ENCODE assay signal across 8 cellular contexts in the genomic region with DNA sequence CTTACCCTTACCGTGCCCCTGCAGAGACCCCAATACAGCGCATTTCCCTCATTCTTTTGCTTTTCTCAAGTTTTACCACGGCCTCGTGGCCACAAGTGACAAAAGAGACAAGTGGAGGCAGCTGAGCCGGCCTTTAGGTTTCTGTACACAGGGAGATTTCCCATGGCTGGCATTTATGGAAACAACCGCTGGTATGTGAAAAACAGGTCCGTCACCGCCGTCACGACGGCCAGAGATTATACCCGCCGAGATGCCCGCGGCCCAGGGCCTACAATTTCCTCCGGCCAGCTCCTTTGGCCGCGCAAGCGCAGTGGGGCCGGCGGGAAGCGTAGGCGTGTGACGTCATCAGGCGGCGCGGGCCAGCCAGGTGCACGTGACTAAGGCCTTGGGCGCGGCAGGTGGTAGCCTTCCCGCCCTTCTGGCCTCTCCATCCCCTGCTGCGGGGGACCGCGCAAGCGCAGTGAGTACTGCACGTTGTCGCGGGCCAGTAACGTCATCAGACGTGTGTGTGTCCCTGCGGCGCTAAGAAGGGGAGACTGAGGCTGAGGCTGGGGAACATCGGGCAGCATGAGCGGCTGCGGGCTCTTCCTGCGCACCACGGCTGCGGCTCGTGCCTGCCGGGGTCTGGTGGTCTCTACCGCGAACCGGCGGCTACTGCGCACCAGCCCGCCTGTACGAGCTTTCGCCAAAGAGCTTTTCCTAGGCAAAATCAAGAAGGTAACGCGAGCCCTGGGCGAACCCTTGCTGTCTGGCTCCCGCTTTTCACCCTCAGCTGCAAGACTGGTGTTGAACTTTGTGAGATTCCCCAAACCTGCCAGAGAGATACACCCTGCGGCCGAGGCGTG. TPM values are rescaled to one million over a fixed set of nuclear protein-coding genes. Genes with fewer than 3 reads are reported as not detected.
DNase-seq lines count a peak whose midpoint lies in the region; ATAC-seq and TF ChIP-seq lines count a peak whose summit lies in the region.

A gene (plus strand): TSS at position 496 of the 845 bp plus-strand sequence. CDS start 72 bp downstream, at position 568.

- no peak; the same call in 1 of the 2 replicates for TF ChIP-seq RAD21 in IMR-90 (IDR thresholded peaks at IDR 0.05; ENCODE audit: low read length)

- peak within 1 kb of the TSS; percentile 72 for H2AK5ac ChIP-seq in IMR-90 (ENCODE audit: low read depth, low read length)

- POLR2A ChIA-PET in IMR-90 (lab: Charles Lee; ENCODE audit: unreplicated experiment) = interaction anchor here (0.7 kb wide), 1 partner anchor 230 kb away, joined by 3 read pairs; no protein-coding TSS in a partner anchor

- peak; percentile 97 for TF ChIP-seq POLR2A in IMR-90 (IDR thresholded peaks at IDR 0.05; ENCODE audit: low read depth, low read length)

- peak; percentile 87 for ATAC-seq in GM21528 (IDR thresholded peaks at IDR 0.05; ENCODE audit: low FRiP score, unreplicated experiment)
- ATAC-seq in IMR-90 (ENCODE audit: low read depth) = peak; percentile 91

- 0% methylated on average over 41 of the region's 65 CpGs; no CpG with 5 or more reads in 1 of the 2 experiments for WGBS in IMR-90 (ENCODE audit: extremely low coverage in 2 of 2, insufficient read length in 1 of 2), 2 experiments

- H2AK9ac ChIP-seq in IMR-90 (replicated peaks; ENCODE audit: low read depth, low read length, poor library complexity) = peak within 1 kb of the TSS; percentile 95

- H3K27ac ChIP-seq in IMR-90 (ENCODE audit: insufficient read depth, low read length) = peak within 1 kb of the TSS; percentile 68

- H3K4ac ChIP-seq in IMR-90 (ENCODE audit: low read depth, low read length) = peak within 1 kb of the TSS; percentile 95

- H4K91ac ChIP-seq in IMR-90 (ENCODE audit: insufficient read depth, low read depth, low read length) = peak within 1 kb of the TSS; percentile 84

- H3K79me1 ChIP-seq in IMR-90 (ENCODE audit: low read depth in 1 of 2, low read length in 2 of 2) = peaks cover 20 to 62% of the 10 kb centered on the region in 2 experiments

- peaks cover 5% of the 10 kb centered on the region for H3K36me3 ChIP-seq in IMR-90 (ENCODE audit: control insufficient read depth, insufficient read depth, low read length)

- peaks cover 7% of the 10 kb centered on the region for H3K4me1 ChIP-seq in IMR-90 (ENCODE audit: control insufficient read depth, insufficient read depth, low read length)

- 0 out of 2 replicates have a peak within 1 kb of the TSS, but pooled peaks have one; percentile 6 for H3K18ac ChIP-seq in IMR-90 (ENCODE audit: low read depth, low read length)

- H3K4me2 ChIP-seq in IMR-90 (ENCODE audit: low read depth, low read length) = peak within 1 kb of the TSS; percentile 88

- peak within 1 kb of the TSS; percentile 76 to 99 for H4K8ac ChIP-seq in IMR-90 (ENCODE audit: low read depth in 2 of 2, low read length in 2 of 2)

- H4K5ac ChIP-seq in IMR-90 (ENCODE audit: low read depth, low read length) = peak within 1 kb of the TSS; percentile 81

- DNase-seq in DMS 273 (lab: John Stamatoyannopoulos, UW; ENCODE audit: unreplicated experiment) (peak; percentile 100), IMR-90 (peak; percentile 97), OCI-M1 (lab: John Stamatoyannopoulos, UW) (peak; percentile 99), activated T-cell treated with anti-CD3 and anti-CD28 coated beads for 24 hours (ENCODE audit: low read depth) (peak; percentile 97), epidermal melanocyte (ENCODE audit: insufficient read length, low spot score) (peak; percentile 99), middle frontal gyrus (ENCODE audit: extremely low spot score, low spot score) (peak; percentile 95)
- peak; percentile 93 to 96 for DNase-seq in stimulated activated CD8-positive, alpha-beta memory T cell treated with anti-CD3 and anti-CD28 coated beads, Interleukin-2, amount 100 ng/mL, for 48 hours (ENCODE audit: low read depth in 2 of 2)

- H2BK15ac ChIP-seq in IMR-90 (ENCODE audit: low read depth, low read length) = no peak within 1 kb of the TSS; the same call in 2 of the 3 replicates

- no peak for TF ChIP-seq CTCF in IMR-90 (conservative IDR thresholded peaks at IDR 0.05; ENCODE audit: low read depth, low read length)

- H3K56ac ChIP-seq in IMR-90 (ENCODE audit: extremely low read depth, insufficient read depth, low read length) = peak within 1 kb of the TSS; percentile 87

- CTCF ChIA-PET in IMR-90 (lab: Yijun Ruan, JAX) = interaction anchor here (0.6 to 1.0 kb wide), 2 partner anchors 44 to 55 kb away, joined by 3 read pairs; no protein-coding TSS in a partner anchor

- H3K4me3 ChIP-seq in IMR-90 (ENCODE audit: insufficient read depth, low read depth, low read length) = peak within 1 kb of the TSS; percentile 63

- H3K9me1 ChIP-seq in IMR-90 (ENCODE audit: insufficient read depth, low read length) = peaks cover 5% of the 10 kb centered on the region

- TSS peak; percentile 48 for BruUV-seq in IMR-90 (replicated peaks; lab: Mats Ljungman, UMichigan)

- peak within 1 kb of the TSS; percentile 93 for H2AFZ ChIP-seq in IMR-90 (replicated peaks; ENCODE audit: low read length, poor library complexity)

- no peak within 1 kb of the TSS for H2BK20ac ChIP-seq in IMR-90 (ENCODE audit: low read depth, low read length)

- H3K9me3 ChIP-seq in IMR-90 (ENCODE audit: control insufficient read depth, insufficient read depth, low read length) = no peaks in the 10 kb centered on the region

- peak within 1 kb of the TSS; percentile 97 for H3K23ac ChIP-seq in IMR-90 (ENCODE audit: low read depth, low read length)

- no peaks in the 10 kb centered on the region for H4K20me1 ChIP-seq in IMR-90 (ENCODE audit: insufficient read depth, low read length)

- peak within 1 kb of the TSS; percentile 70 for H2BK5ac ChIP-seq in IMR-90 (ENCODE audit: low read depth, low read length, poor library complexity, severe bottlenecking)

- H3K14ac ChIP-seq in IMR-90 (replicated peaks; ENCODE audit: low read depth, low read length) = peak within 1 kb of the TSS; percentile 97

- in situ Hi-C loops in IMR-90 (cut with MboI; ENCODE audit: low sequenced_read_pairs) = no loop called here

- H3K27me3 ChIP-seq in IMR-90 (ENCODE audit: control insufficient read depth, insufficient read depth, low read length) = no peaks in the 10 kb centered on the region

- dilution Hi-C loops in IMR-90 (cut with HindIII; ENCODE audit: low sequenced_read_pairs, unreplicated experiment) = no loop called here

- H3K9ac ChIP-seq in IMR-90 (ENCODE audit: low read depth, low read length) = peak within 1 kb of the TSS; percentile 85

- peak within 1 kb of the TSS; percentile 72 for H2BK120ac ChIP-seq in IMR-90 (ENCODE audit: low read depth, low read length)

- intact Hi-C loops in IMR-90 (cut with micrococcal nuclease) = loop anchor here (2.0 kb wide), 1 partner anchor 199 kb away; no protein-coding TSS in a partner anchor

TF ChIP-seq in IMR-90, 13 proteins besides CTCF, POLR2A, EP300 and RAD21:
- TF ChIP-seq RFX5 (IDR thresholded peaks at IDR 0.05; ENCODE audit: low read depth, low read length) (no peak), SMC3 (IDR thresholded peaks at IDR 0.05; ENCODE audit: low read depth, low read length) (no peak), FOS (IDR thresholded peaks at IDR 0.05; ENCODE audit: low read depth, low read length) (peak; percentile 48; the same call in 1 of the 2 replicates), RCOR1 (IDR thresholded peaks at IDR 0.05; ENCODE audit: insufficient replicate concordance, low read length) (peak; percentile 89), CHD1 (IDR thresholded peaks at IDR 0.05; ENCODE audit: low read depth, low read length) (no peak), CEBPB (IDR thresholded peaks at IDR 0.05; ENCODE audit: low read depth, low read length) (no peak), MXI1 (IDR thresholded peaks at IDR 0.05; ENCODE audit: borderline replicate concordance, low read depth, low read length) (peak; percentile 81), MAZ (IDR thresholded peaks at IDR 0.05; ENCODE audit: borderline replicate concordance, low read depth, low read length) (peak; percentile 79), BHLHE40 (IDR thresholded peaks at IDR 0.05; ENCODE audit: low read depth, low read length) (peak; percentile 99), NFE2L2 (IDR thresholded peaks at IDR 0.05; ENCODE audit: low read depth, low read length) (0 out of 2 replicates have a peak, but pooled peaks have one; percentile 3), MAFK (IDR thresholded peaks at IDR 0.05; ENCODE audit: low read depth, low read length) (no peak; the same call in 1 of the 2 replicates)
- TF ChIP-seq, protein P1, sequence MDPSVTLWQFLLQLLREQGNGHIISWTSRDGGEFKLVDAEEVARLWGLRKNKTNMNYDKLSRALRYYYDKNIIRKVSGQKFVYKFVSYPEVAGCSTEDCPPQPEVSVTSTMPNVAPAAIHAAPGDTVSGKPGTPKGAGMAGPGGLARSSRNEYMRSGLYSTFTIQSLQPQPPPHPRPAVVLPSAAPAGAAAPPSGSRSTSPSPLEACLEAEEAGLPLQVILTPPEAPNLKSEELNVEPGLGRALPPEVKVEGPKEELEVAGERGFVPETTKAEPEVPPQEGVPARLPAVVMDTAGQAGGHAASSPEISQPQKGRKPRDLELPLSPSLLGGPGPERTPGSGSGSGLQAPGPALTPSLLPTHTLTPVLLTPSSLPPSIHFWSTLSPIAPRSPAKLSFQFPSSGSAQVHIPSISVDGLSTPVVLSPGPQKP (IDR thresholded peaks at IDR 0.05; ENCODE audit: borderline replicate concordance, low read depth, low read length) = no peak
- TF ChIP-seq, protein P2, sequence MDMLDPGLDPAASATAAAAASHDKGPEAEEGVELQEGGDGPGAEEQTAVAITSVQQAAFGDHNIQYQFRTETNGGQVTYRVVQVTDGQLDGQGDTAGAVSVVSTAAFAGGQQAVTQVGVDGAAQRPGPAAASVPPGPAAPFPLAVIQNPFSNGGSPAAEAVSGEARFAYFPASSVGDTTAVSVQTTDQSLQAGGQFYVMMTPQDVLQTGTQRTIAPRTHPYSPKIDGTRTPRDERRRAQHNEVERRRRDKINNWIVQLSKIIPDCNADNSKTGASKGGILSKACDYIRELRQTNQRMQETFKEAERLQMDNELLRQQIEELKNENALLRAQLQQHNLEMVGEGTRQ (IDR thresholded peaks at IDR 0.05; ENCODE audit: low read depth, low read length) = peak; percentile 97

RNA-seq across cellular contexts. Expression of the gene that starts here (rescaled TPM):
- 31.2 and 34.4 TPM in 2 replicates for total RNA-seq in IMR-90 (2012; rRNA removed)
- polyA plus RNA-seq in IMR-90 (2012; rRNA removed) = 40.8 and 41.3 TPM in 2 replicates
- 43.4 and 45.2 TPM in 2 replicates for polyA plus RNA-seq in IMR-90 (2012; cell fraction: cytosol; rRNA removed)
- polyA plus RNA-seq in IMR-90 (2012; cell fraction: nucleus; rRNA removed; ENCODE audit: low replicate concordance) = 68.1 and 101 TPM in 2 replicates

Comparison
In these comparisons a context has a peak if more than half of its experiments do, and no peak if none do; other contexts are left out.
1. Peak in every context shown above with its lines: DNase-seq, ATAC-seq, H3K4me3 ChIP-seq and H3K27ac ChIP-seq.